ENCODE assay signal across 9 cellular contexts in the genomic region with DNA sequence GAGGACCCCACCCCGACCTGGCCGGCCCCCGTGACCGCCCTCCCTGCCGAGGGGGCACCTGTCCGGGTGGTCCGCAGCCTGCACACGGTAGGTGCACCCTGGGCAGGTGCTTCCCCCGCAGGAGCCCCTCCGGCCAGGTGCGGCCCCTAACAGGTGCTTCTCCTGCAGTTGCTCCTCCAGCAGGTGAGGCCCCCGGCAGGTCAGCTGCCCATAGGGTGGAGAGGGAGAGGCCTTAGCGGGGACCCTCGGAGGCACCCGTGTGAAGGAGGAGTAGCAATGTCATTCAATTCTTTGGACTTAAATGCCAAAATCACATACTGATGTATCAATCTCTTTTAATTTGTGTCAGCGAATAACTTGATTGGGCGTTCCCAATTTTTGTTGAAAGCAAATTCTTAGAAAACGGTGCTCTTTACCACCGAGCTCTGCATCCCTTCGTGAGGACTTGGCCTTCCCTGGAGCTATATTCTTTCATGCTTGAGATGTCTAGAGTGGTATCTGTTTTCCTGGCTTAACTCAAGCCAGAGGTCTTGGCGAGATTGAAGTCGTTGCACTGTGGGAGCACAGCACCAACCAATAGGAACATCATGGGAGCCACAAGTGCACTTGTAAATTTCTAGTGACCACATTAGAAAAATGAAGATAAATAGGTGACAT. TPM values are rescaled to one million over a fixed set of nuclear protein-coding genes. Genes with fewer than 3 reads are reported as not detected.
DNase-seq lines count a peak whose midpoint lies in the region; ATAC-seq, FAIRE-seq and TF ChIP-seq lines count a peak whose summit lies in the region.
"Had no signal": no experiment of that assay in that cellular context is flagged by ENCODE, and none has a peak within 500 bp of the region (broad histone marks: within the 10 kb centered on the region; RNA-seq: fewer than 3 reads in every experiment).

No MANE protein-coding gene starts in this region.

- intact Hi-C loops in K562 (cut with micrococcal nuclease) (loop anchor here (2.0 kb wide), 1 partner anchor 123 kb away; the partner anchor contains the start of gene ESYT2), lower lobe of right lung (cut with DNase I) (no loop called here), transverse colon (cut with DNase I; ENCODE audit: low total_unique reads) (no loop called here)

- TF ChIP-seq CTCF in K562 (IDR thresholded peaks at IDR 0.05 in 2 of 3, conservative IDR thresholded peaks at IDR 0.05 in 1 of 3; ENCODE audit: insufficient read depth in 2 of 3, low read depth in 1 of 3, low read length in 3 of 3) (no peak), lower lobe of right lung (IDR thresholded peaks at IDR 0.05) (no peak), transverse colon (IDR thresholded peaks at IDR 0.05) (no peak)

- no peak for TF ChIP-seq EP300 in K562 (IDR thresholded peaks at IDR 0.05; ENCODE audit: low read length)
- no peak for TF ChIP-seq EP300 in transverse colon (IDR thresholded peaks at IDR 0.05; ENCODE audit: low read depth)

- H3K9ac ChIP-seq in K562 (ENCODE audit: insufficient read depth in 1 of 2, low read depth in 2 of 2, low read length in 2 of 2): peak overlapping the region; percentile 98 to 99

- WGBS in K562 (ENCODE audit: insufficient coverage, low coverage, missing lambda C conversion rate): 1% methylated on average over 22 of the region's 22 CpGs
- WGBS in transverse colon (ENCODE audit: low coverage in 1 of 2), 2 donors: 3 to 12% methylated on average over 6 to 15 of the region's 22 CpGs

- DNase-seq in NCI-H2107 treated with DMSO at 0.1 percent for 48 hours (lab: John Stamatoyannopoulos, UW; ENCODE audit: unreplicated experiment) (peak; percentile 49), NCI-H2107 (lab: John Stamatoyannopoulos, UW) (no peak), MG63 (no peak), K562 (ENCODE audit: extremely low read depth in 1 of 4, low spot score in 3 of 4) (peak in 1 of 4 experiments; percentile 43), lower lobe of right lung (no peak), transverse colon (no peak), NOMO-1 (lab: John Stamatoyannopoulos, UW; ENCODE audit: unreplicated experiment in 2 of 2) (no peak)

- TSS peak; percentile 86 for BruUV-seq in K562 (replicated peaks; lab: Mats Ljungman, UMichigan)

- H3K4me3 ChIP-seq in MG63 (peak overlapping the region; percentile 87), K562 (peak overlapping the region; percentile 83), lower lobe of right lung (peak overlapping the region; percentile 92), transverse colon (peak overlapping the region; percentile 60 to 84 (median 72))

- H2AFZ ChIP-seq in K562 (ENCODE audit: low read depth, low read length): peak overlapping the region; percentile 64

- FAIRE-seq in K562 (lab: Jason Lieb, UNC): no peak
- FAIRE-seq: colon had no signal

- H4K20me1 ChIP-seq in K562 (replicated peaks; ENCODE audit: control insufficient read depth, insufficient read depth, low read length): 0 out of 2 replicates have a peak, but pooled peaks cover 3% of the 10 kb centered on the region

- peaks cover 48% of the 10 kb centered on the region for H3K79me2 ChIP-seq in K562 (ENCODE audit: control insufficient read depth, insufficient read depth, low read length)

- TF ChIP-seq RAD21 in K562 (CRISPR knock-in tag; conservative IDR thresholded peaks at IDR 0.05 in 1 of 2, IDR thresholded peaks at IDR 0.05 in 1 of 2): no peak

- H3K27ac ChIP-seq in K562 (ENCODE audit: extremely low read depth, low read depth, low read length) (peak overlapping the region; percentile 96), lower lobe of right lung (peak overlapping the region; percentile 89), transverse colon (peak overlapping the region; percentile 92 to 97 (median 94))

- H3K9me1 ChIP-seq in K562 (ENCODE audit: control insufficient read depth, insufficient read depth, low read length): peaks cover 2% of the 10 kb centered on the region

- TF ChIP-seq POLR2A in K562 (conservative IDR thresholded peaks at IDR 0.05) (no peak), transverse colon (IDR thresholded peaks at IDR 0.05) (peak; percentile 31)

- POLR2A ChIA-PET in K562 (lab: Yijun Ruan, JAX): interaction anchor here (0.6 to 2.5 kb wide), 17 partner anchors 9 to 323 kb away, joined by 3 to 11 read pairs (median 4); no protein-coding TSS in a partner anchor

- H3K36me3 ChIP-seq in MG63: peaks cover 15% of the 10 kb centered on the region
- peaks cover 30% of the 10 kb centered on the region for H3K36me3 ChIP-seq in K562 (ENCODE audit: control insufficient read depth, insufficient read depth, low read length)
- H3K36me3 ChIP-seq in lower lobe of right lung: no peaks in the 10 kb centered on the region
- no peaks in the 10 kb centered on the region for H3K36me3 ChIP-seq in transverse colon

- CTCF ChIA-PET in K562 (lab: Yijun Ruan, JAX; ENCODE audit: low intra/inter-chr PET ratio): interaction anchor here (0.6 kb wide), 1 partner anchor 83 kb away, joined by 4 read pairs; no protein-coding TSS in a partner anchor

- peak overlapping the region; percentile 99 for H3K4me2 ChIP-seq in K562 (ENCODE audit: insufficient read depth, low read length)

- in situ Hi-C loops in K562 (cut with MboI) (no loop called here), transverse colon (cut with MboI; ENCODE audit: low pct_ligation_motif_present in 1 of 4, low pct_unique_long_range_greater_than_20kb in 1 of 4, low sequenced_read_pairs in 3 of 4) (no loop called here)

- H3K4me1 ChIP-seq in K562 (replicated peaks in 1 of 2; ENCODE audit: control insufficient read depth in 2 of 2, insufficient read depth in 2 of 2, low read length in 2 of 2): peaks cover 32 to 37% of the 10 kb centered on the region in 2 experiments
- H3K4me1 ChIP-seq in lower lobe of right lung: peaks cover 16% of the 10 kb centered on the region
- H3K4me1 ChIP-seq in transverse colon: peaks cover 0 to 18% (median 6%) of the 10 kb centered on the region in 4 donors

- H3K27me3 ChIP-seq in MG63 (no peaks in the 10 kb centered on the region), K562 (ENCODE audit: control insufficient read depth in 2 of 2, insufficient read depth in 2 of 2, low read length in 2 of 2) (no peaks in the 10 kb centered on the region), lower lobe of right lung (ENCODE audit: low read depth) (no peaks in the 10 kb centered on the region), transverse colon (no peaks in the 10 kb centered on the region)

- ATAC-seq in K562 (no peak), lower lobe of right lung (no peak), HG02852 (IDR thresholded peaks at IDR 0.05; ENCODE audit: unreplicated experiment) (no peak)

- no peaks in the 10 kb centered on the region for H3K9me3 ChIP-seq in MG63
- peaks cover 8% of the 10 kb centered on the region for H3K9me3 ChIP-seq in K562 (replicated peaks; ENCODE audit: control insufficient read depth, insufficient read depth, low read depth, low read length)
- H3K9me3 ChIP-seq in lower lobe of right lung: no peaks in the 10 kb centered on the region
- H3K9me3 ChIP-seq in transverse colon: no peaks in the 10 kb centered on the region

TF ChIP-seq in K562, 482 proteins besides CTCF, POLR2A, EP300 and RAD21 (continues in another document):
- TF ChIP-seq C11orf30 (IDR thresholded peaks at IDR 0.05; ENCODE audit: low read depth) (peak; percentile 37; the same call in 1 of the 2 replicates), DPF2 (IDR thresholded peaks at IDR 0.05) (0 out of 2 replicates have a peak, but pooled peaks have one; percentile 26), ETS2 (tag; IDR thresholded peaks at IDR 0.05; ENCODE audit: borderline replicate concordance, poor library complexity, severe bottlenecking) (peak; percentile 31), PHF20 (IDR thresholded peaks at IDR 0.05; ENCODE audit: partially characterized antibody) (peak; percentile 5), GATAD2A (IDR thresholded peaks at IDR 0.05) (no peak), ZNF175 (CRISPR knock-in tag; IDR thresholded peaks at IDR 0.05; ENCODE audit: low read depth) (peak; percentile 37; the same call in 1 of the 2 replicates), FOXK2 (conservative IDR thresholded peaks at IDR 0.05 in 1 of 2, IDR thresholded peaks at IDR 0.05 in 1 of 2; ENCODE audit: low read depth in 2 of 2) (0 out of 4 replicates have a peak, but pooled peaks of 1 of the 2 experiments have one; percentile 14), ARID1B (IDR thresholded peaks at IDR 0.05) (no peak)
- TF ChIP-seq, protein P1, sequence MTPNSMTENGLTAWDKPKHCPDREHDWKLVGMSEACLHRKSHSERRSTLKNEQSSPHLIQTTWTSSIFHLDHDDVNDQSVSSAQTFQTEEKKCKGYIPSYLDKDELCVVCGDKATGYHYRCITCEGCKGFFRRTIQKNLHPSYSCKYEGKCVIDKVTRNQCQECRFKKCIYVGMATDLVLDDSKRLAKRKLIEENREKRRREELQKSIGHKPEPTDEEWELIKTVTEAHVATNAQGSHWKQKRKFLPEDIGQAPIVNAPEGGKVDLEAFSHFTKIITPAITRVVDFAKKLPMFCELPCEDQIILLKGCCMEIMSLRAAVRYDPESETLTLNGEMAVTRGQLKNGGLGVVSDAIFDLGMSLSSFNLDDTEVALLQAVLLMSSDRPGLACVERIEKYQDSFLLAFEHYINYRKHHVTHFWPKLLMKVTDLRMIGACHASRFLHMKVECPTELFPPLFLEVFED (CRISPR knock-in tag; conservative IDR thresholded peaks at IDR 0.05): 0 out of 2 replicates have a peak, but pooled peaks have one; percentile 17

RNA-seq across cellular contexts. Expression of gene NCAPG2, which starts 0.8 kb away (rescaled TPM):
- total RNA-seq in MG63 (2014; rRNA removed; shearing (Covaris generic); ENCODE audit: low replicate concordance): 13.8 and 15.6 TPM in 2 replicates
- total RNA-seq in K562 (2011; cell fraction: chromatin; rRNA removed; ENCODE audit: low replicate concordance): 177 and 316 TPM in 2 replicates
- 101 and 122 TPM in 2 replicates for total RNA-seq in K562 (2011; cell fraction: nucleolus; rRNA removed)
- total RNA-seq in K562 (2011; cell fraction: nucleoplasm; rRNA removed): 178 and 208 TPM in 2 replicates
- 47.2 and 50.6 TPM in 2 replicates for total RNA-seq in K562 (2014; rRNA removed)
- total RNA-seq in K562 (2014; rRNA removed; fragmentation: Illumina TruSeq; extraction: Trizol): 75.9 and 83.0 TPM in 2 replicates
- total RNA-seq in K562 (2015; rRNA removed; fragmentation: Illumina TruSeq; extraction: Trizol): 65.1 and 70.1 TPM in 2 replicates
- total RNA-seq in K562 (2021): 103 and 127 TPM in 2 replicates
- polyA plus RNA-seq in K562 (2011; rRNA removed): 75.0 and 124 TPM in 2 replicates
- 54.9 and 63.1 TPM in 2 replicates for polyA plus RNA-seq in K562 (2011; cell fraction: cytosol; rRNA removed)
- polyA plus RNA-seq in K562 (2011; cell fraction: nucleus; rRNA removed): 114 and 154 TPM in 2 replicates
- 71.2 and 97.6 TPM in 2 replicates for polyA plus RNA-seq in K562 (2012)
- 78.8 and 86.1 TPM in 2 replicates for polyA plus RNA-seq in K562 (2014; fragmentation: Illumina TruSeq; extraction: Trizol)
- polyA plus RNA-seq in K562 (2014; fragmentation: Nextera tagmentation; extraction: Ambion mirVana): 10 to 100 TPM; 21.5 to 97.7 TPM
- polyA plus RNA-seq in K562 (2014; rRNA removed): 94.6 and 97.2 TPM in 2 replicates
- 201 and 283 TPM in 2 replicates for polyA minus RNA-seq in K562 (2011; rRNA and poly(A)+ RNA removed)
- 50.1 and 65.9 TPM in 2 replicates for polyA minus RNA-seq in K562 (2011; cell fraction: cytosol; rRNA and poly(A)+ RNA removed)
- 111 and 112 TPM in 2 replicates for polyA minus RNA-seq in K562 (2011; cell fraction: nucleus; rRNA and poly(A)+ RNA removed)
- total RNA-seq in lower lobe of right lung: 10.0 TPM
- total RNA-seq in transverse colon: 1 to 10 TPM; 3.4 to 9.0 (median 4.3) TPM
